In the genomic region with DNA sequence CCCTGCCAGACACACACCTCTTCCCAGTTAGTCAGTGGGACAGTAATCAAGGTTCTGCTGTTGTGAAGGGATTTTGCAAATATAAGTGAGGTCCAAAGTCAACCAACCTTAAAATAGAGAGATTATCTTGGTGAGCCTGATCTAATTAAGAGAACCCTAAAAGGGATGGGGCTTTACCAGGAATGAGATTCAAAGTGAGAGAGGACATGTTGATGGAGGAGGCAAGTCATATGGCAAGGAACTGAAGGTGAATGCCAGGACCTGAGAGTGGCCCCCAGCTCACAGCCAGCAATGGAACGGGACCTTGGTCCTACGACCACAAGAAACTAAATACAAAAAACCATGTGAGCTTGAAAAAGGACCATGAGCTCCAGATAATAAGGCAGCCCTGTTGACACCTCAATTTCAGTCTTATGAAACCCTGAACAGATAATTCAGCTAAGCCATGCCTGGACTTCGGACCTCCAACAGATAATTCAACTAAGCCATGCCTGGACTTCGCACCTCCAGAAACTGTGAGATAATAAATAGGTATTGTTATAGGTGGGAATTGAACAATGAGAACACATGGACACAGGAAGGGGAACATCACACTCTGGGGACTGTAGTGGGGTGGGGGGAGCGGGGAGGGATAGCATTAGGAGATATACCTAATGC, we compare ENCODE assay signal across 26 cellular contexts.
"Had no signal": no experiment of that assay in that cellular context is flagged by ENCODE, and none has a peak within 500 bp of the region (broad histone marks: within the 10 kb centered on the region; RNA-seq: fewer than 3 reads in every experiment).

No MANE protein-coding gene starts in this region.

- H3K27me3 Mint-ChIP-seq: activated naive CD8-positive, alpha-beta T cell treated with anti-CD3 and anti-CD28 coated beads for 36 hours; effector memory CD8-positive, alpha-beta T cell; natural killer cell treated with Interleukin-12 subunit alpha and Interleukin-12 subunit beta and Interleukin-15 and Interleukin-18, amount 100 ng/mL, for 72 hours had no signal

- H3K27ac Mint-ChIP-seq: activated naive CD4-positive, alpha-beta T cell treated with anti-CD3 and anti-CD28 coated beads for 36 hours; activated naive CD8-positive, alpha-beta T cell treated with anti-CD3 and anti-CD28 coated beads for 36 hours; activated T-cell treated with anti-CD3 and anti-CD28 coated beads, Interleukin-2, amount 50 U/mL, for 72 hours; natural killer cell treated with Interleukin-12 subunit alpha and Interleukin-12 subunit beta and Interleukin-15 and Interleukin-18, amount 100 ng/mL, for 72 hours; stimulated activated effector memory CD8-positive, alpha-beta T cell treated with anti-CD3 and anti-CD28 coated beads, Interleukin-12 subunit alpha, Interleukin-12 subunit beta, amount 100 ng/mL, for 72 hours had no signal

- H3K4me1 ChIP-seq: adrenal gland, body of pancreas had no signal

- H3K4me3 ChIP-seq: adrenal gland, body of pancreas, coronary artery, gastroesophageal sphincter, lung, suprapubic skin, tibial nerve had no signal

- H3K27me3 ChIP-seq: adrenal gland, body of pancreas, gastroesophageal sphincter, suprapubic skin, tibial nerve had no signal

- H3K36me3 Mint-ChIP-seq: natural killer cell treated with Interleukin-12 subunit alpha and Interleukin-12 subunit beta and Interleukin-15 and Interleukin-18, amount 100 ng/mL, for 72 hours had no signal

- H3K9me3 ChIP-seq: adrenal gland, body of pancreas, gastroesophageal sphincter, suprapubic skin, tibial nerve had no signal

- ATAC-seq: activated T-cell treated with anti-CD3 and anti-CD28 coated beads, Interleukin-2, amount 50 U/mL, for 72 hours; body of pancreas; effector memory CD8-positive, alpha-beta T cell; gastroesophageal sphincter; natural killer cell treated with Interleukin-12 subunit alpha and Interleukin-12 subunit beta and Interleukin-15 and Interleukin-18, amount 100 ng/mL, for 72 hours; right cardiac atrium; stimulated activated effector memory CD8-positive, alpha-beta T cell treated with anti-CD3 and anti-CD28 coated beads, Interleukin-12 subunit alpha, Interleukin-12 subunit beta, amount 100 ng/mL, for 72 hours had no signal

- H3K9me3 Mint-ChIP-seq: activated naive CD4-positive, alpha-beta T cell treated with anti-CD3 and anti-CD28 coated beads for 36 hours; activated naive CD8-positive, alpha-beta T cell treated with anti-CD3 and anti-CD28 coated beads for 36 hours; activated T-cell treated with anti-CD3 and anti-CD28 coated beads, Interleukin-2, amount 50 U/mL, for 72 hours; effector memory CD8-positive, alpha-beta T cell; natural killer cell treated with Interleukin-12 subunit alpha and Interleukin-12 subunit beta and Interleukin-15 and Interleukin-18, amount 100 ng/mL, for 72 hours; stimulated activated effector memory CD8-positive, alpha-beta T cell treated with anti-CD3 and anti-CD28 coated beads, Interleukin-12 subunit alpha, Interleukin-12 subunit beta, amount 100 ng/mL, for 72 hours had no signal

- H3K27ac ChIP-seq: adrenal gland, body of pancreas, coronary artery, gastroesophageal sphincter, suprapubic skin, tibial nerve, VCaP had no signal

- DNase-seq: activated CD4-positive, alpha-beta T cell treated with anti-CD3 and anti-CD28 coated beads for 4 hours; activated CD4-positive, alpha-beta T cell treated with anti-CD3 and anti-CD28 coated beads, Interleukin-2, amount 50 U/mL, for 4 hours; activated effector memory CD4-positive, alpha-beta T cell treated with Interleukin-2 at 50 U/mL for 16 hours; activated naive CD4-positive, alpha-beta T cell treated with anti-CD3 and anti-CD28 coated beads for 36 hours; activated naive CD8-positive, alpha-beta T cell treated with anti-CD3 and anti-CD28 coated beads for 36 hours; activated T-cell treated with anti-CD3 and anti-CD28 coated beads for 4 hours; activated T-cell treated with anti-CD3 and anti-CD28 coated beads, Interleukin-2, amount 50 U/mL, for 72 hours; adrenal gland; aorta; body of pancreas; effector memory CD8-positive, alpha-beta T cell; erythroblast; head of caudate nucleus; mesendoderm; posterior cingulate gyrus; right cardiac atrium; stimulated activated CD4-positive, alpha-beta T cell treated with anti-CD3 and anti-CD28 coated beads, Interleukin-12 subunit alpha, Interleukin-12 subunit beta, amount 100 ng/mL, for 4 hours; stimulated activated CD4-positive, alpha-beta T cell treated with anti-CD3 and anti-CD28 coated beads, Interleukin-4, amount 100 ng/mL, for 1 hour had no signal

- H3K36me3 ChIP-seq: adrenal gland, suprapubic skin, tibial nerve had no signal

- H3K4me3 Mint-ChIP-seq: activated naive CD4-positive, alpha-beta T cell treated with anti-CD3 and anti-CD28 coated beads for 36 hours; activated naive CD8-positive, alpha-beta T cell treated with anti-CD3 and anti-CD28 coated beads for 36 hours; activated T-cell treated with anti-CD3 and anti-CD28 coated beads, Interleukin-2, amount 50 U/mL, for 72 hours; effector memory CD8-positive, alpha-beta T cell; natural killer cell treated with Interleukin-12 subunit alpha and Interleukin-12 subunit beta and Interleukin-15 and Interleukin-18, amount 100 ng/mL, for 72 hours; stimulated activated effector memory CD8-positive, alpha-beta T cell treated with anti-CD3 and anti-CD28 coated beads, Interleukin-12 subunit alpha, Interleukin-12 subunit beta, amount 100 ng/mL, for 72 hours had no signal
